14 cellular contexts compared by ENCODE assay signal in genomic region chr18:13283746-13284145, GRCh38.
A peak's percentile ranks its signal among the peaks of the same experiment; 100 is the strongest.
DNase-seq lines count a peak whose midpoint lies in the region; ATAC-seq and TF ChIP-seq lines count a peak whose summit lies in the region.
"Had no signal": no experiment of that assay in that cellular context is flagged by ENCODE, and none has a peak within 500 bp of the region (broad histone marks: within the 10 kb centered on the region; RNA-seq: fewer than 3 reads in every experiment).

No MANE protein-coding gene starts in this region.

- H3K27me3 ChIP-seq in GM23338 (ENCODE audit: insufficient read depth) (no peaks in the 10 kb centered on the region), sigmoid colon (no peaks in the 10 kb centered on the region)
- H3K27me3 ChIP-seq: MG63 had no signal

- no peaks in the 10 kb centered on the region for H3F3A ChIP-seq in GM23338 (replicated peaks; ENCODE audit: low read depth)

- peaks cover 3% of the 10 kb centered on the region; the same call in 1 of the 3 replicates for H3K9me3 Mint-ChIP-seq in GM23338

- H3K27me3 Mint-ChIP-seq in GM23338 (ENCODE audit: insufficient read depth, low read depth, poor library complexity), result peaks cover 4% of the 10 kb centered on the region

- H3K36me3 ChIP-seq in GM23338 (ENCODE audit: insufficient read depth) (no peaks in the 10 kb centered on the region), sigmoid colon (peaks cover 0 to 6% (median 0%) of the 10 kb centered on the region in 4 donors)
- H3K36me3 ChIP-seq: MG63 had no signal

- WGBS in sigmoid colon, 2 donors, result 83 to 88% methylated on average over 7 of the region's 7 CpGs

- H3K4me3 ChIP-seq in GM23338, result no peak overlapping the region
- H3K4me3 ChIP-seq in sigmoid colon, result no peak overlapping the region
- H3K4me3 ChIP-seq: MG63 had no signal

- DNase-seq in CD1c-positive myeloid dendritic cell (ENCODE audit: extremely low spot score) (peak; percentile 39), GM23338 (ENCODE audit: low spot score) (no peak), caudate nucleus (lab: John Stamatoyannopoulos, UW) (no peak), sigmoid colon (no peak), 8988T (no peak), pons (ENCODE audit: low spot score) (no peak)
- DNase-seq: ACHN, GF-D8, MG63, NCI-H1105, NCI-H446, NCI-H748 treated with DMSO at 0.1 percent for 48 hours had no signal

- no peaks in the 10 kb centered on the region for H3K9me3 ChIP-seq in sigmoid colon
- H3K9me3 ChIP-seq: MG63 had no signal

- ATAC-seq in GM23338, result no peak
- ATAC-seq in HG03457 (IDR thresholded peaks at IDR 0.05; ENCODE audit: unreplicated experiment), result no peak

- no peak for TF ChIP-seq EP300 in sigmoid colon (IDR thresholded peaks at IDR 0.05)

- no peak for TF ChIP-seq POLR2A in sigmoid colon (IDR thresholded peaks at IDR 0.05)

- H3K9me2 ChIP-seq in GM23338 (ENCODE audit: insufficient read depth), result no peaks in the 10 kb centered on the region

- no peaks in the 10 kb centered on the region for H4K20me1 ChIP-seq in GM23338 (replicated peaks; ENCODE audit: insufficient read depth)

- H3K79me2 ChIP-seq in GM23338 (replicated peaks; ENCODE audit: insufficient read depth), result no peaks in the 10 kb centered on the region

- H3K4me2 ChIP-seq in GM23338, result no peak overlapping the region
- H3K4me2 ChIP-seq: KMS-11 had no signal

- H3K27ac ChIP-seq in GM23338 (ENCODE audit: low read depth) (no peak overlapping the region), caudate nucleus (ENCODE audit: low read depth, low read length) (peak overlapping the region; percentile 31), sigmoid colon (peak overlapping the region in 3 of 4 donors; percentile 30 to 58 (median 42))
- H3K27ac ChIP-seq: KMS-11 had no signal

- H3K4me1 ChIP-seq in GM23338 (ENCODE audit: insufficient read depth) (no peaks in the 10 kb centered on the region; the same call in 1 of the 2 replicates), sigmoid colon (peaks cover 0 to 23% (median 16%) of the 10 kb centered on the region in 4 donors)

- no peak overlapping the region for H3K27ac Mint-ChIP-seq in GM23338

- peaks cover 7% of the 10 kb centered on the region; the same call in 2 of the 3 replicates for H3K4me1 Mint-ChIP-seq in GM23338

- no peaks in the 10 kb centered on the region for H3K36me3 Mint-ChIP-seq in GM23338 (ENCODE audit: low read depth)

- 0 out of 2 replicates have a peak overlapping the region, but pooled peaks have one; percentile 18 for H2AFZ ChIP-seq in GM23338

- no peak overlapping the region for H3K4me3 Mint-ChIP-seq in GM23338

- intact Hi-C loops in sigmoid colon (cut with DNase I), result no loop called here

- TF ChIP-seq CTCF in GM23338 (conservative IDR thresholded peaks at IDR 0.05; ENCODE audit: low read depth in 2 of 2), result no peak
- TF ChIP-seq CTCF in sigmoid colon (IDR thresholded peaks at IDR 0.05), result no peak

TF ChIP-seq in GM23338, 12 proteins besides CTCF, POLR2A, EP300 and RAD21 (continues in another document):
- no peak for TF ChIP-seq POLR2AphosphoS5 (IDR thresholded peaks at IDR 0.05; ENCODE audit: low read depth)
- no peak for TF ChIP-seq ZNF114 (CRISPR knock-in tag; IDR thresholded peaks at IDR 0.05)
- TF ChIP-seq JUNB (IDR thresholded peaks at IDR 0.05; ENCODE audit: unreplicated experiment), result no peak
- TF ChIP-seq STAT1 (IDR thresholded peaks at IDR 0.05; ENCODE audit: unreplicated experiment), result no peak
- TF ChIP-seq, protein P1, sequence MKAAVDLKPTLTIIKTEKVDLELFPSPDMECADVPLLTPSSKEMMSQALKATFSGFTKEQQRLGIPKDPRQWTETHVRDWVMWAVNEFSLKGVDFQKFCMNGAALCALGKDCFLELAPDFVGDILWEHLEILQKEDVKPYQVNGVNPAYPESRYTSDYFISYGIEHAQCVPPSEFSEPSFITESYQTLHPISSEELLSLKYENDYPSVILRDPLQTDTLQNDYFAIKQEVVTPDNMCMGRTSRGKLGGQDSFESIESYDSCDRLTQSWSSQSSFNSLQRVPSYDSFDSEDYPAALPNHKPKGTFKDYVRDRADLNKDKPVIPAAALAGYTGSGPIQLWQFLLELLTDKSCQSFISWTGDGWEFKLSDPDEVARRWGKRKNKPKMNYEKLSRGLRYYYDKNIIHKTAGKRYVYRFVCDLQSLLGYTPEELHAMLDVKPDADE (IDR thresholded peaks at IDR 0.05), result no peak
- TF ChIP-seq EZH2phosphoT487 (IDR thresholded peaks at IDR 0.05; ENCODE audit: unreplicated experiment), result no peak
- TF ChIP-seq, protein P2, sequence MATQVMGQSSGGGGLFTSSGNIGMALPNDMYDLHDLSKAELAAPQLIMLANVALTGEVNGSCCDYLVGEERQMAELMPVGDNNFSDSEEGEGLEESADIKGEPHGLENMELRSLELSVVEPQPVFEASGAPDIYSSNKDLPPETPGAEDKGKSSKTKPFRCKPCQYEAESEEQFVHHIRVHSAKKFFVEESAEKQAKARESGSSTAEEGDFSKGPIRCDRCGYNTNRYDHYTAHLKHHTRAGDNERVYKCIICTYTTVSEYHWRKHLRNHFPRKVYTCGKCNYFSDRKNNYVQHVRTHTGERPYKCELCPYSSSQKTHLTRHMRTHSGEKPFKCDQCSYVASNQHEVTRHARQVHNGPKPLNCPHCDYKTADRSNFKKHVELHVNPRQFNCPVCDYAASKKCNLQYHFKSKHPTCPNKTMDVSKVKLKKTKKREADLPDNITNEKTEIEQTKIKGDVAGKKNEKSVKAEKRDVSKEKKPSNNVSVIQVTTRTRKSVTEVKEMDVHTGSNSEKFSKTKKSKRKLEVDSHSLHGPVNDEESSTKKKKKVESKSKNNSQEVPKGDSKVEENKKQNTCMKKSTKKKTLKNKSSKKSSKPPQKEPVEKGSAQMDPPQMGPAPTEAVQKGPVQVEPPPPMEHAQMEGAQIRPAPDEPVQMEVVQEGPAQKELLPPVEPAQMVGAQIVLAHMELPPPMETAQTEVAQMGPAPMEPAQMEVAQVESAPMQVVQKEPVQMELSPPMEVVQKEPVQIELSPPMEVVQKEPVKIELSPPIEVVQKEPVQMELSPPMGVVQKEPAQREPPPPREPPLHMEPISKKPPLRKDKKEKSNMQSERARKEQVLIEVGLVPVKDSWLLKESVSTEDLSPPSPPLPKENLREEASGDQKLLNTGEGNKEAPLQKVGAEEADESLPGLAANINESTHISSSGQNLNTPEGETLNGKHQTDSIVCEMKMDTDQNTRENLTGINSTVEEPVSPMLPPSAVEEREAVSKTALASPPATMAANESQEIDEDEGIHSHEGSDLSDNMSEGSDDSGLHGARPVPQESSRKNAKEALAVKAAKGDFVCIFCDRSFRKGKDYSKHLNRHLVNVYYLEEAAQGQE (IDR thresholded peaks at IDR 0.05; ENCODE audit: unreplicated experiment), result no peak
- no peak for TF ChIP-seq NANOG (IDR thresholded peaks at IDR 0.05; ENCODE audit: borderline replicate concordance)
- no peak for TF ChIP-seq EZH2 (IDR thresholded peaks at IDR 0.05; ENCODE audit: low read depth, unreplicated experiment)
- TF ChIP-seq ZNF331 (CRISPR knock-in tag; IDR thresholded peaks at IDR 0.05; ENCODE audit: low read depth), result no peak
